1 cellular context compared by ENCODE assay signal in the genomic region with DNA sequence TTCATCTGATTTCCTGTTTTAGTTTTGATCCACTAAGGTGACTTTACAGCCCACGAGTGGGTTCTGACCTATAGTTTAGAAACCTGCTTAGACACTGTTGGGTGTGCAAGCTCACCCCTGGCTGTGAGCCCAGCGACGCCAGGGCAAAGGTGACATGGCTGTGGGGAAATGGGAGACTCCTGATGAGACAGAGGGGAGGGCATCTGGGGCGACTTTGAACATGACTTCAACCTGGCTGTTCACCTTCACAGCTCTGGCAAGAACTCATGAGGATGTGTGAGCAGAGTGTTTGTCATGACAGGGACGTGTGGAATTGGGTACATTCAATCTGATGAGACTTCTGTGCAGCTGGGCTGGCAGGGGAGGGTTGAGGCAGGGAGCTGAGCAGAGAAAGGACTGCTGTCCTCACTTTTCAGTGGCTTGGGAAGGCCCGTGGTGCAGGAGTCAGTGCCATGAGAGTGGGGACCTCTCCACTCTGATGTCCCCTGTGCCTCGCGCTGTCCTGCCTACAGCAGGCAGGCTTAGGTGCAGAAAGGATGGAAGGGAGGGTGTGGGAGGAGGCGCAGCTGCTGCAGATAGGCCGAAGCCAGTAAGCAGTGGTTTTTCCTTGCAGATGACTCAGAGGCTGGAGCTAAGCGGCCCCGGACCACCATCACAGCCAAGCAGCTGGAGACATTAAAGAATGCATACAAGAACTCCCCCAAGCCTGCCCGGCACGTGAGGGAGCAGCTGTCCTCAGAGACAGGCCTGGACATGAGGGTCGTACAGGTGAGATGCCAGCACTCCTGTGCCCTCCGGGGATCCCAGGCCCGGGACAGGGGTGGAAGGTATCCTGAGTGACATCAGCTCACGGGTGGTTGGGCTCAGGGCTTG.
TF ChIP-seq lines count a peak whose summit lies in the region.

No MANE protein-coding gene starts in this region.

TF ChIP-seq in K562, 482 proteins besides CTCF, POLR2A, EP300 and RAD21 (continues in another document):
- TF ChIP-seq EGR1 (conservative IDR thresholded peaks at IDR 0.05) (peak; percentile 37; the same call in 1 of the 2 replicates), ZFP1 (CRISPR knock-in tag; IDR thresholded peaks at IDR 0.05) (no peak), CREBBP (IDR thresholded peaks at IDR 0.05; ENCODE audit: low read depth, low read length) (no peak), ZBED1 (IDR thresholded peaks at IDR 0.05) (no peak), PCBP2 (IDR thresholded peaks at IDR 0.05; ENCODE audit: low read depth, low read length, poor library complexity, severe bottlenecking) (no peak), ETV5 (CRISPR knock-in tag; IDR thresholded peaks at IDR 0.05; ENCODE audit: low read depth) (no peak), ARHGAP35 (IDR thresholded peaks at IDR 0.05; ENCODE audit: partially characterized antibody) (no peak), ZNF224 (CRISPR knock-in tag; IDR thresholded peaks at IDR 0.05) (no peak), NR2C2 (CRISPR knock-in tag; IDR thresholded peaks at IDR 0.05) (peak; percentile 69), NR2C2 (tag; IDR thresholded peaks at IDR 0.05) (no peak), BCOR (IDR thresholded peaks at IDR 0.05) (0 out of 2 replicates have a peak, but pooled peaks have one; percentile 21), NR2F6 (CRISPR knock-in tag; IDR thresholded peaks at IDR 0.05) (no peak), C11orf30 (IDR thresholded peaks at IDR 0.05; ENCODE audit: low read depth) (no peak), ARID1B (IDR thresholded peaks at IDR 0.05) (peak; percentile 81), MBD2 (IDR thresholded peaks at IDR 0.05; ENCODE audit: borderline replicate concordance, low read depth) (peak; percentile 46; the same call in 1 of the 2 replicates), DACH1 (IDR thresholded peaks at IDR 0.05; ENCODE audit: partially characterized antibody) (peak; percentile 37), CBFA2T2 (conservative IDR thresholded peaks at IDR 0.05) (peak; percentile 81), POLR2B (IDR thresholded peaks at IDR 0.05; ENCODE audit: low read depth, partially characterized antibody) (no peak), HDAC1 (IDR thresholded peaks at IDR 0.05) (peak in 1 of 2 experiments; percentile 67; a peak in 1 of 4 replicates), DPF2 (IDR thresholded peaks at IDR 0.05) (peak; percentile 80), OTX1 (CRISPR knock-in tag; IDR thresholded peaks at IDR 0.05) (no peak), KDM1A (IDR thresholded peaks at IDR 0.05) (peak; percentile 72 to 84), JUN (IDR thresholded peaks at IDR 0.05; ENCODE audit: borderline replicate concordance, low read depth, low read length) (peak; percentile 36; the same call in 1 of the 2 replicates), JUN (CRISPR knock-in tag; IDR thresholded peaks at IDR 0.05; ENCODE audit: borderline replicate concordance) (no peak), RCOR1 (IDR thresholded peaks at IDR 0.05; ENCODE audit: borderline replicate concordance in 1 of 2, low read depth in 2 of 2, low read length in 2 of 2) (peak in 1 of 2 experiments; percentile 87; a peak in 2 of 4 replicates), NRF1 (conservative IDR thresholded peaks at IDR 0.05 in 1 of 2, IDR thresholded peaks at IDR 0.05 in 1 of 2) (peak in 1 of 2 experiments; percentile 20; a peak in 1 of 4 replicates), MYNN (IDR thresholded peaks at IDR 0.05) (peak; percentile 61; the same call in 1 of the 2 replicates), MYNN (CRISPR knock-in tag; IDR thresholded peaks at IDR 0.05) (no peak), ZFX (CRISPR knock-in tag; IDR thresholded peaks at IDR 0.05) (peak; percentile 59; the same call in 1 of the 2 replicates), RBBP5 (IDR thresholded peaks at IDR 0.05; ENCODE audit: borderline replicate concordance, insufficient read depth, low read length, poor library complexity, severe bottlenecking) (peak; percentile 9), PTBP1 (IDR thresholded peaks at IDR 0.05; ENCODE audit: low read depth, low read length) (no peak), ZNF589 (CRISPR knock-in tag; IDR thresholded peaks at IDR 0.05; ENCODE audit: low read depth) (no peak), PML (IDR thresholded peaks at IDR 0.05; ENCODE audit: low read length) (no peak)
- TF ChIP-seq, protein P1, sequence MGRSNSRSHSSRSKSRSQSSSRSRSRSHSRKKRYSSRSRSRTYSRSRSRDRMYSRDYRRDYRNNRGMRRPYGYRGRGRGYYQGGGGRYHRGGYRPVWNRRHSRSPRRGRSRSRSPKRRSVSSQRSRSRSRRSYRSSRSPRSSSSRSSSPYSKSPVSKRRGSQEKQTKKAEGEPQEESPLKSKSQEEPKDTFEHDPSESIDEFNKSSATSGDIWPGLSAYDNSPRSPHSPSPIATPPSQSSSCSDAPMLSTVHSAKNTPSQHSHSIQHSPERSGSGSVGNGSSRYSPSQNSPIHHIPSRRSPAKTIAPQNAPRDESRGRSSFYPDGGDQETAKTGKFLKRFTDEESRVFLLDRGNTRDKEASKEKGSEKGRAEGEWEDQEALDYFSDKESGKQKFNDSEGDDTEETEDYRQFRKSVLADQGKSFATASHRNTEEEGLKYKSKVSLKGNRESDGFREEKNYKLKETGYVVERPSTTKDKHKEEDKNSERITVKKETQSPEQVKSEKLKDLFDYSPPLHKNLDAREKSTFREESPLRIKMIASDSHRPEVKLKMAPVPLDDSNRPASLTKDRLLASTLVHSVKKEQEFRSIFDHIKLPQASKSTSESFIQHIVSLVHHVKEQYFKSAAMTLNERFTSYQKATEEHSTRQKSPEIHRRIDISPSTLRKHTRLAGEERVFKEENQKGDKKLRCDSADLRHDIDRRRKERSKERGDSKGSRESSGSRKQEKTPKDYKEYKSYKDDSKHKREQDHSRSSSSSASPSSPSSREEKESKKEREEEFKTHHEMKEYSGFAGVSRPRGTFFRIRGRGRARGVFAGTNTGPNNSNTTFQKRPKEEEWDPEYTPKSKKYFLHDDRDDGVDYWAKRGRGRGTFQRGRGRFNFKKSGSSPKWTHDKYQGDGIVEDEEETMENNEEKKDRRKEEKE (IDR thresholded peaks at IDR 0.05; ENCODE audit: borderline replicate concordance in 1 of 2, control insufficient read depth in 1 of 2, low read depth in 2 of 2, low read length in 1 of 2), result 0 out of 4 replicates have a peak, but pooled peaks of 1 of the 2 experiments have one; percentile 32
- TF ChIP-seq, protein P2, sequence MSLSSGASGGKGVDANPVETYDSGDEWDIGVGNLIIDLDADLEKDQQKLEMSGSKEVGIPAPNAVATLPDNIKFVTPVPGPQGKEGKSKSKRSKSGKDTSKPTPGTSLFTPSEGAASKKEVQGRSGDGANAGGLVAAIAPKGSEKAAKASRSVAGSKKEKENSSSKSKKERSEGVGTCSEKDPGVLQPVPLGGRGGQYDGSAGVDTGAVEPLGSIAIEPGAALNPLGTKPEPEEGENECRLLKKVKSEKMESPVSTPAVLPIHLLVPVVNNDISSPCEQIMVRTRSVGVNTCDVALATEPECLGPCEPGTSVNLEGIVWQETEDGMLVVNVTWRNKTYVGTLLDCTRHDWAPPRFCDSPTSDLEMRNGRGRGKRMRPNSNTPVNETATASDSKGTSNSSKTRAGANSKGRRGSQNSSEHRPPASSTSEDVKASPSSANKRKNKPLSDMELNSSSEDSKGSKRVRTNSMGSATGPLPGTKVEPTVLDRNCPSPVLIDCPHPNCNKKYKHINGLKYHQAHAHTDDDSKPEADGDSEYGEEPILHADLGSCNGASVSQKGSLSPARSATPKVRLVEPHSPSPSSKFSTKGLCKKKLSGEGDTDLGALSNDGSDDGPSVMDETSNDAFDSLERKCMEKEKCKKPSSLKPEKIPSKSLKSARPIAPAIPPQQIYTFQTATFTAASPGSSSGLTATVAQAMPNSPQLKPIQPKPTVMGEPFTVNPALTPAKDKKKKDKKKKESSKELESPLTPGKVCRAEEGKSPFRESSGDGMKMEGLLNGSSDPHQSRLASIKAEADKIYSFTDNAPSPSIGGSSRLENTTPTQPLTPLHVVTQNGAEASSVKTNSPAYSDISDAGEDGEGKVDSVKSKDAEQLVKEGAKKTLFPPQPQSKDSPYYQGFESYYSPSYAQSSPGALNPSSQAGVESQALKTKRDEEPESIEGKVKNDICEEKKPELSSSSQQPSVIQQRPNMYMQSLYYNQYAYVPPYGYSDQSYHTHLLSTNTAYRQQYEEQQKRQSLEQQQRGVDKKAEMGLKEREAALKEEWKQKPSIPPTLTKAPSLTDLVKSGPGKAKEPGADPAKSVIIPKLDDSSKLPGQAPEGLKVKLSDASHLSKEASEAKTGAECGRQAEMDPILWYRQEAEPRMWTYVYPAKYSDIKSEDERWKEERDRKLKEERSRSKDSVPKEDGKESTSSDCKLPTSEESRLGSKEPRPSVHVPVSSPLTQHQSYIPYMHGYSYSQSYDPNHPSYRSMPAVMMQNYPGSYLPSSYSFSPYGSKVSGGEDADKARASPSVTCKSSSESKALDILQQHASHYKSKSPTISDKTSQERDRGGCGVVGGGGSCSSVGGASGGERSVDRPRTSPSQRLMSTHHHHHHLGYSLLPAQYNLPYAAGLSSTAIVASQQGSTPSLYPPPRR (CRISPR knock-in tag; IDR thresholded peaks at IDR 0.05; ENCODE audit: borderline replicate concordance), result 0 out of 2 replicates have a peak, but pooled peaks have one; percentile 87
- TF ChIP-seq, protein P3, sequence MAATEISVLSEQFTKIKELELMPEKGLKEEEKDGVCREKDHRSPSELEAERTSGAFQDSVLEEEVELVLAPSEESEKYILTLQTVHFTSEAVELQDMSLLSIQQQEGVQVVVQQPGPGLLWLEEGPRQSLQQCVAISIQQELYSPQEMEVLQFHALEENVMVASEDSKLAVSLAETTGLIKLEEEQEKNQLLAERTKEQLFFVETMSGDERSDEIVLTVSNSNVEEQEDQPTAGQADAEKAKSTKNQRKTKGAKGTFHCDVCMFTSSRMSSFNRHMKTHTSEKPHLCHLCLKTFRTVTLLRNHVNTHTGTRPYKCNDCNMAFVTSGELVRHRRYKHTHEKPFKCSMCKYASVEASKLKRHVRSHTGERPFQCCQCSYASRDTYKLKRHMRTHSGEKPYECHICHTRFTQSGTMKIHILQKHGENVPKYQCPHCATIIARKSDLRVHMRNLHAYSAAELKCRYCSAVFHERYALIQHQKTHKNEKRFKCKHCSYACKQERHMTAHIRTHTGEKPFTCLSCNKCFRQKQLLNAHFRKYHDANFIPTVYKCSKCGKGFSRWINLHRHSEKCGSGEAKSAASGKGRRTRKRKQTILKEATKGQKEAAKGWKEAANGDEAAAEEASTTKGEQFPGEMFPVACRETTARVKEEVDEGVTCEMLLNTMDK (IDR thresholded peaks at IDR 0.05; ENCODE audit: borderline replicate concordance, insufficient read depth, low read depth, low read length, poor library complexity, severe bottlenecking), result no peak
- TF ChIP-seq, protein P4, sequence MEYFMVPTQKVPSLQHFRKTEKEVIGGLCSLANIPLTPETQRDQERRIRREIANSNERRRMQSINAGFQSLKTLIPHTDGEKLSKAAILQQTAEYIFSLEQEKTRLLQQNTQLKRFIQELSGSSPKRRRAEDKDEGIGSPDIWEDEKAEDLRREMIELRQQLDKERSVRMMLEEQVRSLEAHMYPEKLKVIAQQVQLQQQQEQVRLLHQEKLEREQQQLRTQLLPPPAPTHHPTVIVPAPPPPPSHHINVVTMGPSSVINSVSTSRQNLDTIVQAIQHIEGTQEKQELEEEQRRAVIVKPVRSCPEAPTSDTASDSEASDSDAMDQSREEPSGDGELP (CRISPR knock-in tag; IDR thresholded peaks at IDR 0.05; ENCODE audit: borderline replicate concordance), result peak; percentile 98
- TF ChIP-seq, protein P5, sequence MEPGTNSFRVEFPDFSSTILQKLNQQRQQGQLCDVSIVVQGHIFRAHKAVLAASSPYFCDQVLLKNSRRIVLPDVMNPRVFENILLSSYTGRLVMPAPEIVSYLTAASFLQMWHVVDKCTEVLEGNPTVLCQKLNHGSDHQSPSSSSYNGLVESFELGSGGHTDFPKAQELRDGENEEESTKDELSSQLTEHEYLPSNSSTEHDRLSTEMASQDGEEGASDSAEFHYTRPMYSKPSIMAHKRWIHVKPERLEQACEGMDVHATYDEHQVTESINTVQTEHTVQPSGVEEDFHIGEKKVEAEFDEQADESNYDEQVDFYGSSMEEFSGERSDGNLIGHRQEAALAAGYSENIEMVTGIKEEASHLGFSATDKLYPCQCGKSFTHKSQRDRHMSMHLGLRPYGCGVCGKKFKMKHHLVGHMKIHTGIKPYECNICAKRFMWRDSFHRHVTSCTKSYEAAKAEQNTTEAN (CRISPR knock-in tag; IDR thresholded peaks at IDR 0.05), result no peak
- TF ChIP-seq, protein P6, sequence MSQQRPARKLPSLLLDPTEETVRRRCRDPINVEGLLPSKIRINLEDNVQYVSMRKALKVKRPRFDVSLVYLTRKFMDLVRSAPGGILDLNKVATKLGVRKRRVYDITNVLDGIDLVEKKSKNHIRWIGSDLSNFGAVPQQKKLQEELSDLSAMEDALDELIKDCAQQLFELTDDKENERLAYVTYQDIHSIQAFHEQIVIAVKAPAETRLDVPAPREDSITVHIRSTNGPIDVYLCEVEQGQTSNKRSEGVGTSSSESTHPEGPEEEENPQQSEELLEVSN (IDR thresholded peaks at IDR 0.05; ENCODE audit: borderline replicate concordance in 1 of 2, extremely low read depth in 1 of 2, insufficient read depth in 1 of 2, insufficient read length in 1 of 2, low read depth in 1 of 2, low read length in 1 of 2, poor library complexity in 1 of 2, severe bottlenecking in 1 of 2), result peak in 1 of 2 experiments; percentile 37
- TF ChIP-seq, protein P7, sequence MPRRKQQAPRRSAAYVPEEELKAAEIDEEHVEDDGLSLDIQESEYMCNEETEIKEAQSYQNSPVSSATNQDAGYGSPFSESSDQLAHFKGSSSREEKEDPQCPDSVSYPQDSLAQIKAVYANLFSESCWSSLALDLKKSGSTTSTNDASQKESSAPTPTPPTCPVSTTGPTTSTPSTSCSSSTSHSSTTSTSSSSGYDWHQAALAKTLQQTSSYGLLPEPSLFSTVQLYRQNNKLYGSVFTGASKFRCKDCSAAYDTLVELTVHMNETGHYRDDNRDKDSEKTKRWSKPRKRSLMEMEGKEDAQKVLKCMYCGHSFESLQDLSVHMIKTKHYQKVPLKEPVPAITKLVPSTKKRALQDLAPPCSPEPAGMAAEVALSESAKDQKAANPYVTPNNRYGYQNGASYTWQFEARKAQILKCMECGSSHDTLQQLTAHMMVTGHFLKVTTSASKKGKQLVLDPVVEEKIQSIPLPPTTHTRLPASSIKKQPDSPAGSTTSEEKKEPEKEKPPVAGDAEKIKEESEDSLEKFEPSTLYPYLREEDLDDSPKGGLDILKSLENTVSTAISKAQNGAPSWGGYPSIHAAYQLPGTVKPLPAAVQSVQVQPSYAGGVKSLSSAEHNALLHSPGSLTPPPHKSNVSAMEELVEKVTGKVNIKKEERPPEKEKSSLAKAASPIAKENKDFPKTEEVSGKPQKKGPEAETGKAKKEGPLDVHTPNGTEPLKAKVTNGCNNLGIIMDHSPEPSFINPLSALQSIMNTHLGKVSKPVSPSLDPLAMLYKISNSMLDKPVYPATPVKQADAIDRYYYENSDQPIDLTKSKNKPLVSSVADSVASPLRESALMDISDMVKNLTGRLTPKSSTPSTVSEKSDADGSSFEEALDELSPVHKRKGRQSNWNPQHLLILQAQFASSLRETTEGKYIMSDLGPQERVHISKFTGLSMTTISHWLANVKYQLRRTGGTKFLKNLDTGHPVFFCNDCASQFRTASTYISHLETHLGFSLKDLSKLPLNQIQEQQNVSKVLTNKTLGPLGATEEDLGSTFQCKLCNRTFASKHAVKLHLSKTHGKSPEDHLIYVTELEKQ (CRISPR knock-in tag; IDR thresholded peaks at IDR 0.05), result no peak
